7 cellular contexts compared by ENCODE assay signal in the genomic region with DNA sequence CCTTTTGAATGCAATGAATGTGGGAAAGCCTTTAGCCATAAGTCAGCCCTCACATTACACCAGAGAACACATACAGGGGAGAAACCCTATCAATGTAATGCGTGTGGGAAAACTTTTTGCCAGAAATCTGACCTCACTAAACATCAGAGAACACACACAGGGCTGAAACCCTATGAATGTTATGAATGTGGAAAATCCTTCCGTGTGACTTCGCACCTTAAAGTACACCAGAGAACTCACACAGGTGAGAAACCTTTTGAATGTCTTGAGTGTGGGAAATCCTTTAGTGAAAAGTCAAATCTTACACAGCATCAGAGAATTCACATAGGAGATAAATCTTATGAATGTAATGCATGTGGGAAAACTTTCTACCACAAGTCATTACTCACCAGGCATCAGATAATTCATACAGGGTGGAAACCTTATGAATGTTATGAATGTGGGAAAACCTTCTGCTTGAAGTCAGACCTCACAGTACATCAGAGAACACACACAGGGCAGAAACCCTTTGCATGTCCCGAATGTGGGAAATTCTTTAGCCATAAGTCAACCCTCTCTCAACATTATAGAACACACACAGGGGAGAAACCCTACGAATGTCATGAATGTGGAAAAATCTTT. TPM values are rescaled to one million over a fixed set of nuclear protein-coding genes. Genes with fewer than 3 reads are reported as not detected.
A peak's percentile ranks its signal among the peaks of the same experiment; 100 is the strongest.
DNase-seq lines count a peak whose midpoint lies in the region; FAIRE-seq and TF ChIP-seq lines count a peak whose summit lies in the region.
"Not testable (repeated sequence)": the region's sequence is repeated elsewhere in the genome, so short reads cannot be mapped to it uniquely, and the experiment has no call there.

No MANE protein-coding gene starts in this region.

- not testable (repeated sequence) for H3K9ac ChIP-seq in astrocyte (ENCODE audit: low read length); keratinocyte (ENCODE audit: control insufficient read depth, extremely low read depth, insufficient read depth, low read length)

- not testable (repeated sequence) for H3K4me1 Mint-ChIP-seq in astrocyte (ENCODE audit: low read depth, unreplicated experiment); progenitor cell of endocrine pancreas (ENCODE audit: low read depth)

- not testable (repeated sequence) for TF ChIP-seq CTCF in HEK293 (tag by site-specific recombination; IDR thresholded peaks at IDR 0.05); astrocyte (IDR thresholded peaks at IDR 0.05; ENCODE audit: insufficient read depth, low read depth, low read length); coronary artery (IDR thresholded peaks at IDR 0.05); keratinocyte (optimal IDR thresholded peaks at IDR 0.05 in 1 of 3, IDR thresholded peaks at IDR 0.05 in 1 of 3, conservative IDR thresholded peaks at IDR 0.05 in 1 of 3; ENCODE audit: extremely low read depth in 1 of 3, insufficient read depth in 2 of 3, low read length in 3 of 3); progenitor cell of endocrine pancreas (IDR thresholded peaks at IDR 0.05; ENCODE audit: unreplicated experiment)

- dilution Hi-C loops in keratinocyte (cut with MboI; ENCODE audit: extremely low pct_ligation_motif_present, low sequenced_read_pairs), result not testable (repeated sequence)

- H3K36me3 ChIP-seq in HEK293 (ENCODE audit: control insufficient read depth in 2 of 2, insufficient read depth in 1 of 2, low read length in 2 of 2), result peaks cover 4 to 58% of the 10 kb centered on the region in 2 experiments; a peak in 2 of 3 replicates
- peaks cover 16% of the 10 kb centered on the region for H3K36me3 ChIP-seq in astrocyte (ENCODE audit: insufficient read depth, low read length)
- peaks cover 4 to 18% of the 10 kb centered on the region in 2 experiments for H3K36me3 ChIP-seq in keratinocyte (ENCODE audit: control insufficient read depth in 2 of 2, extremely low read depth in 1 of 2, insufficient read depth in 2 of 2, low read length in 2 of 2)

- not testable (repeated sequence) for H3K27ac ChIP-seq in HEK293 (ENCODE audit: extremely low read depth, low read depth, low read length); astrocyte (ENCODE audit: low read depth, low read length); coronary artery
- peak overlapping the region; percentile 72 for H3K27ac ChIP-seq in keratinocyte (ENCODE audit: control insufficient read depth, insufficient read depth, low read length)

- H3K36me3 Mint-ChIP-seq in astrocyte (ENCODE audit: low read depth, unreplicated experiment) (peaks cover 43% of the 10 kb centered on the region), progenitor cell of endocrine pancreas (ENCODE audit: insufficient read depth) (peaks cover 83% of the 10 kb centered on the region)

- POLR2A ChIA-PET in HEK293 (lab: Yijun Ruan, JAX), result not testable (repeated sequence)

- H3K79me2 ChIP-seq in astrocyte (ENCODE audit: insufficient read depth, low read length); keratinocyte (ENCODE audit: control insufficient read depth, insufficient read depth, low read length): not testable (repeated sequence)

- H3K9me3 ChIP-seq in HEK293 (ENCODE audit: control insufficient read depth, insufficient read depth, low read depth, low read length), result not testable (repeated sequence)
- peaks cover 25% of the 10 kb centered on the region for H3K9me3 ChIP-seq in astrocyte (ENCODE audit: insufficient read depth, low read depth, low read length)
- peaks cover 24% of the 10 kb centered on the region for H3K9me3 ChIP-seq in keratinocyte (ENCODE audit: control insufficient read depth, low read depth, low read length)

- not testable (repeated sequence) for H4K20me1 ChIP-seq in astrocyte (ENCODE audit: insufficient read depth, low read length); keratinocyte (ENCODE audit: control insufficient read depth, extremely low read depth, insufficient read depth, low read length)

- not testable (repeated sequence) for H3K27me3 ChIP-seq in astrocyte (ENCODE audit: insufficient read depth, low read length); keratinocyte (ENCODE audit: control insufficient read depth, extremely low read depth, insufficient read depth, low read length)

- H3K27ac Mint-ChIP-seq in astrocyte (ENCODE audit: unreplicated experiment), result not testable (repeated sequence)
- H3K27ac Mint-ChIP-seq in progenitor cell of endocrine pancreas, result peak overlapping the region; percentile 38

- peak; percentile 33 for DNase-seq in Caki2 (ENCODE audit: low read depth)
- DNase-seq in RKO (ENCODE audit: low spot score), result peak; percentile 9
- DNase-seq in astrocyte (ENCODE audit: low read depth); coronary artery (ENCODE audit: low spot score); keratinocyte (ENCODE audit: low read depth, low spot score); progenitor cell of endocrine pancreas (ENCODE audit: low spot score, unreplicated experiment): not testable (repeated sequence)

- not testable (repeated sequence) for H3K4me3 Mint-ChIP-seq in astrocyte (ENCODE audit: unreplicated experiment); progenitor cell of endocrine pancreas (ENCODE audit: low read depth)

- peaks cover 43% of the 10 kb centered on the region for H3K9me3 Mint-ChIP-seq in astrocyte (ENCODE audit: unreplicated experiment)
- H3K9me3 Mint-ChIP-seq in progenitor cell of endocrine pancreas (ENCODE audit: low read depth), result peaks cover 73% of the 10 kb centered on the region

- not testable (repeated sequence) for H3K4me3 ChIP-seq in HEK293 (ENCODE audit: low read depth, low read length); astrocyte (ENCODE audit: insufficient read depth, low read depth, low read length); keratinocyte (ENCODE audit: control insufficient read depth in 2 of 3, extremely low read depth in 1 of 3, insufficient read depth in 2 of 3, low read depth in 1 of 3, low read length in 3 of 3)
- peak overlapping the region; percentile 20 for H3K4me3 ChIP-seq in coronary artery

- not testable (repeated sequence) for H3K4me1 ChIP-seq in HEK293 (ENCODE audit: control insufficient read depth, insufficient read depth, low read length); astrocyte (ENCODE audit: insufficient read depth, low read length); keratinocyte (ENCODE audit: control insufficient read depth, extremely low read depth, insufficient read depth, low read length)

- not testable (repeated sequence) for H3K9me1 ChIP-seq in keratinocyte (ENCODE audit: control insufficient read depth, extremely low read depth, insufficient read depth, low read length)

- H3K4me2 ChIP-seq in astrocyte (ENCODE audit: low read length); keratinocyte (ENCODE audit: control insufficient read depth, extremely low read depth, insufficient read depth, low read depth, low read length): not testable (repeated sequence)

- H2AFZ ChIP-seq in astrocyte (ENCODE audit: low read depth, low read length); keratinocyte (ENCODE audit: control insufficient read depth, low read length): not testable (repeated sequence)

- in situ Hi-C loops in Caki2 (cut with HindIII; ENCODE audit: low pct_unique_long_range_greater_than_20kb, low sequenced_read_pairs), result not testable (repeated sequence)

- H3K27me3 Mint-ChIP-seq in astrocyte (ENCODE audit: low read depth, unreplicated experiment); progenitor cell of endocrine pancreas: not testable (repeated sequence)

- CTCF ChIA-PET in HEK293 (lab: Yijun Ruan, JAX), result not testable (repeated sequence)

- FAIRE-seq in astrocyte (lab: Jason Lieb, UNC), result peak; percentile 64
- FAIRE-seq in keratinocyte (lab: Jason Lieb, UNC), result peak; percentile 20

TF ChIP-seq in HEK293, 187 proteins besides CTCF, POLR2A, EP300 and RAD21:
- TF ChIP-seq ZNF274 (IDR thresholded peaks at IDR 0.05; ENCODE audit: low read length), result not testable (repeated sequence)
- peak; percentile 71; the same call in 1 of the 2 replicates for TF ChIP-seq ZNF274 (tag by site-specific recombination; IDR thresholded peaks at IDR 0.05; ENCODE audit: borderline replicate concordance)
- peak; percentile 88 for TF ChIP-seq SETDB1 (IDR thresholded peaks at IDR 0.05; ENCODE audit: insufficient read length, low read length)

RNA-seq across cellular contexts. Expression of a gene that starts 38.8 kb away (rescaled TPM):
- total RNA-seq in Caki2 (2014; rRNA removed; shearing (Covaris generic); ENCODE audit: low replicate concordance), result 1.8 and 2.6 TPM in 2 replicates
- total RNA-seq in astrocyte, result 10.1 and 10.3 TPM in 2 replicates
- 5.4 to 8.7 TPM (median 6.9 TPM) in 3 replicates for polyA plus RNA-seq in keratinocyte
- polyA plus RNA-seq in keratinocyte (2011; ENCODE audit: low read depth), result 4.7 TPM
- polyA plus RNA-seq in keratinocyte (2011; cell fraction: cytosol; rRNA removed), result 4.7 and 6.8 TPM in 2 replicates
- 13.2 and 16.2 TPM in 2 replicates for polyA plus RNA-seq in keratinocyte (2011; cell fraction: nucleus; rRNA removed)
- 3.5 and 6.0 TPM in 2 replicates for polyA plus RNA-seq in keratinocyte (2012; ENCODE audit: low replicate concordance)
- 6.6 to 17.3 TPM (median 10.7 TPM) in 3 replicates for polyA minus RNA-seq in keratinocyte
- polyA minus RNA-seq in keratinocyte (2011; cell fraction: cytosol; rRNA and poly(A)+ RNA removed), result 5.2 TPM
- polyA minus RNA-seq in keratinocyte (2011; cell fraction: nucleus; rRNA and poly(A)+ RNA removed), result 11.3 and 17.7 TPM in 2 replicates
- total RNA-seq in progenitor cell of endocrine pancreas, result 18.8 and 21.6 TPM in 2 replicates

RNA-seq across cellular contexts. Expression of a gene that starts 44.9 kb away (rescaled TPM):
- total RNA-seq in Caki2 (2014; rRNA removed; shearing (Covaris generic); ENCODE audit: low replicate concordance), result 3.2 and 6.4 TPM in 2 replicates
- total RNA-seq in astrocyte (8.4 and 11.6 TPM in 2 replicates), progenitor cell of endocrine pancreas (54.8 and 54.9 TPM in 2 replicates)
- 8.9 to 14.3 TPM (median 12.3 TPM) in 3 replicates for polyA plus RNA-seq in keratinocyte
- 12.9 TPM for polyA plus RNA-seq in keratinocyte (2011; ENCODE audit: low read depth)
- 5.2 and 8.9 TPM in 2 replicates for polyA plus RNA-seq in keratinocyte (2011; cell fraction: cytosol; rRNA removed)
- 16.8 and 17.6 TPM in 2 replicates for polyA plus RNA-seq in keratinocyte (2011; cell fraction: nucleus; rRNA removed)
- polyA plus RNA-seq in keratinocyte (2012; ENCODE audit: low replicate concordance), result 8.6 and 12.3 TPM in 2 replicates
- polyA minus RNA-seq in keratinocyte, result 4.0 to 18.7 TPM (median 11.3 TPM) in 3 replicates
- 6.1 TPM for polyA minus RNA-seq in keratinocyte (2011; cell fraction: cytosol; rRNA and poly(A)+ RNA removed)
- 12.8 and 28.9 TPM in 2 replicates for polyA minus RNA-seq in keratinocyte (2011; cell fraction: nucleus; rRNA and poly(A)+ RNA removed)
